17 cellular contexts compared by ENCODE assay signal in genomic region chr1:21378705-21379494, GRCh38.
DNase-seq lines count a peak whose midpoint lies in the region; TF ChIP-seq lines count a peak whose summit lies in the region.
"Had no signal": no experiment of that assay in that cellular context is flagged by ENCODE, and none has a peak within 500 bp of the region (broad histone marks: within the 10 kb centered on the region; RNA-seq: fewer than 3 reads in every experiment).

No MANE protein-coding gene starts in this region.

- H3K36me3 ChIP-seq in SJSA1: no peaks in the 10 kb centered on the region
- H3K36me3 ChIP-seq in kidney epithelial cell (ENCODE audit: control insufficient read depth, insufficient read depth, low read length): no peaks in the 10 kb centered on the region
- H3K36me3 ChIP-seq in tibial artery: no peaks in the 10 kb centered on the region
- H3K36me3 ChIP-seq: neural progenitor cell, sigmoid colon, uterus had no signal

- H3K27ac Mint-ChIP-seq in activated naive CD8-positive, alpha-beta T cell treated with anti-CD3 and anti-CD28 coated beads for 36 hours: no peak overlapping the region
- H3K27ac Mint-ChIP-seq in chondrocyte (ENCODE audit: unreplicated experiment): no peak overlapping the region
- H3K27ac Mint-ChIP-seq: neural progenitor cell; stimulated activated memory B cell treated with anti-CD40 and anti-IgM and Interleukin-4, amounts not matched to agents 10 μg/mL and 1 μg/mL and 100 μg/mL, for 72 hours had no signal

- H3K27me3 ChIP-seq in SJSA1 (replicated peaks): no peaks in the 10 kb centered on the region
- peaks cover 4% of the 10 kb centered on the region for H3K27me3 ChIP-seq in kidney epithelial cell (ENCODE audit: control insufficient read depth, insufficient read depth, low read length)
- H3K27me3 ChIP-seq in tibial artery: peaks cover 0 to 30% of the 10 kb centered on the region in 2 donors
- H3K27me3 ChIP-seq: neural progenitor cell had no signal

- intact Hi-C loops in tibial artery (cut with DNase I; ENCODE audit: low total_unique reads): no loop called here

- H3K36me3 Mint-ChIP-seq in activated naive CD8-positive, alpha-beta T cell treated with anti-CD3 and anti-CD28 coated beads for 36 hours: peaks cover 3% of the 10 kb centered on the region
- H3K36me3 Mint-ChIP-seq in chondrocyte (ENCODE audit: low read depth): peaks cover 8% of the 10 kb centered on the region
- H3K36me3 Mint-ChIP-seq: neural progenitor cell had no signal

- no peak for TF ChIP-seq CTCF in kidney epithelial cell (IDR thresholded peaks at IDR 0.05; ENCODE audit: insufficient read depth, low read length, poor library complexity, severe bottlenecking)
- TF ChIP-seq CTCF in tibial artery (IDR thresholded peaks at IDR 0.05): no peak
- no peak for TF ChIP-seq CTCF in chondrocyte (IDR thresholded peaks at IDR 0.05)

- peaks cover 15% of the 10 kb centered on the region for H3K27me3 Mint-ChIP-seq in activated naive CD8-positive, alpha-beta T cell treated with anti-CD3 and anti-CD28 coated beads for 36 hours
- peaks cover 12% of the 10 kb centered on the region for H3K27me3 Mint-ChIP-seq in chondrocyte (ENCODE audit: low read depth)

- H3K9me3 Mint-ChIP-seq in activated naive CD8-positive, alpha-beta T cell treated with anti-CD3 and anti-CD28 coated beads for 36 hours: peaks cover 5% of the 10 kb centered on the region
- peaks cover 21% of the 10 kb centered on the region for H3K9me3 Mint-ChIP-seq in chondrocyte (ENCODE audit: low read depth)

- DNase-seq in DMS153 treated with DMSO at 0.1 percent for 48 hours (lab: John Stamatoyannopoulos, UW; ENCODE audit: unreplicated experiment): peak; percentile 7
- peak; percentile 13 for DNase-seq in LoVo (ENCODE audit: low spot score)
- DNase-seq in SJSA1 (ENCODE audit: low read depth in 1 of 2, low spot score in 2 of 2): peak; percentile 54 to 65
- peak; percentile 47 for DNase-seq in kidney epithelial cell (ENCODE audit: low read depth)
- DNase-seq in activated naive CD8-positive, alpha-beta T cell treated with anti-CD3 and anti-CD28 coated beads for 36 hours: no peak
- no peak for DNase-seq in tibial artery
- DNase-seq in hippocampal formation (lab: John Stamatoyannopoulos, UW): no peak
- DNase-seq in chondrocyte (ENCODE audit: low spot score): no peak
- DNase-seq: activated CD4-positive, alpha-beta T cell treated with anti-CD3 and anti-CD28 coated beads for 1 hour; activated T-cell treated with anti-CD3 and anti-CD28 coated beads, Interleukin-2, amount 50 U/mL, for 48 hours; KBM-7; sigmoid colon; stimulated activated CD4-positive, alpha-beta T cell treated with anti-CD3 and anti-CD28 coated beads, Interleukin-4, amount 100 ng/mL, for 4 hours; T-helper 1 cell; uterus had no signal

- peaks cover 15% of the 10 kb centered on the region for H3K4me1 ChIP-seq in SJSA1 (replicated peaks)
- no peaks in the 10 kb centered on the region for H3K4me1 ChIP-seq in tibial artery
- H3K4me1 ChIP-seq: neural progenitor cell, sigmoid colon, uterus had no signal

- no peak overlapping the region for H3K4me3 ChIP-seq in SJSA1
- no peak overlapping the region for H3K4me3 ChIP-seq in kidney epithelial cell (ENCODE audit: low read depth, low read length)
- H3K4me3 ChIP-seq in tibial artery: no peak overlapping the region
- H3K4me3 ChIP-seq: neural progenitor cell, sigmoid colon, uterus had no signal

- no peak overlapping the region for H3K4me3 Mint-ChIP-seq in activated naive CD8-positive, alpha-beta T cell treated with anti-CD3 and anti-CD28 coated beads for 36 hours
- no peak overlapping the region for H3K4me3 Mint-ChIP-seq in chondrocyte (ENCODE audit: unreplicated experiment)
- H3K4me3 Mint-ChIP-seq: neural progenitor cell; stimulated activated memory B cell treated with anti-CD40 and anti-IgM and Interleukin-4, amounts not matched to agents 10 μg/mL and 1 μg/mL and 100 μg/mL, for 72 hours had no signal

- H3K27ac ChIP-seq in SJSA1 (peak overlapping the region; percentile 23), tibial artery (no peak overlapping the region)
- H3K27ac ChIP-seq: neural progenitor cell, sigmoid colon, uterus had no signal

- H3K4me1 Mint-ChIP-seq in activated naive CD8-positive, alpha-beta T cell treated with anti-CD3 and anti-CD28 coated beads for 36 hours: peaks cover 6% of the 10 kb centered on the region
- no peaks in the 10 kb centered on the region for H3K4me1 Mint-ChIP-seq in chondrocyte (ENCODE audit: low read depth)

- H3K9me3 ChIP-seq in SJSA1 (replicated peaks): peaks cover 6% of the 10 kb centered on the region
- H3K9me3 ChIP-seq in tibial artery: peaks cover 0 to 7% (median 5%) of the 10 kb centered on the region in 3 donors
- H3K9me3 ChIP-seq: uterus had no signal

Comparison
In these comparisons a context has a peak if more than half of its experiments do, and no peak if none do; other contexts are left out.
1. DNase-seq: peak in DMS153 treated with DMSO at 0.1 percent for 48 hours (single experiment), LoVo (single experiment), SJSA1 (2 of 2) and kidney epithelial cell (single experiment); none in activated naive CD8-positive, alpha-beta T cell treated with anti-CD3 and anti-CD28 coated beads for 36 hours (single experiment), tibial artery (0 of 2), hippocampal formation (0 of 2) and chondrocyte (single experiment).